ENCODE assay signal across 8 cellular contexts in genomic region chr17:81890447-81891302, GRCh38. TPM values are rescaled to one million over a fixed set of nuclear protein-coding genes. Genes with fewer than 3 reads are reported as not detected.
DNase-seq lines count a peak whose midpoint lies in the region; ATAC-seq, FAIRE-seq and TF ChIP-seq lines count a peak whose summit lies in the region.

No MANE protein-coding gene starts in this region.

- no peaks in the 10 kb centered on the region for H3K9me3 ChIP-seq in DND-41 (ENCODE audit: insufficient read depth, low read length, severe bottlenecking)

- peak; percentile 52 for DNase-seq in DND-41
- peak; percentile 19 for DNase-seq in fibroblast of villous mesenchyme (ENCODE audit: low read depth)
- DNase-seq in skeletal muscle cell (ENCODE audit: low read depth), result no peak
- no peak for DNase-seq in frontal cortex (ENCODE audit: low spot score in 2 of 2)
- DNase-seq in inferior parietal cortex (ENCODE audit: extremely low spot score), result no peak

- no peak for TF ChIP-seq CTCF in DND-41 (IDR thresholded peaks at IDR 0.05; ENCODE audit: borderline replicate concordance, extremely low read depth, low read length, poor library complexity, severe bottlenecking)
- no peak for TF ChIP-seq CTCF in WI38 (IDR thresholded peaks at IDR 0.05; ENCODE audit: low read depth, low read length)
- TF ChIP-seq CTCF in fibroblast of villous mesenchyme (IDR thresholded peaks at IDR 0.05; ENCODE audit: insufficient read depth, low read depth, low read length), result peak; percentile 12

- H3K4me1 ChIP-seq in DND-41 (ENCODE audit: insufficient read depth, low read length), result peaks cover 56% of the 10 kb centered on the region

- no peak for ATAC-seq in DND-41 (ENCODE audit: insufficient read depth, low read depth)
- peak; percentile 18 for ATAC-seq in HG02610 (IDR thresholded peaks at IDR 0.05; ENCODE audit: unreplicated experiment)
- ATAC-seq in GM18909 (IDR thresholded peaks at IDR 0.05; ENCODE audit: poor library complexity, unreplicated experiment), result no peak

- no peak for FAIRE-seq in frontal cortex (lab: Jason Lieb, UNC)

- H3K4me3 ChIP-seq in DND-41 (ENCODE audit: low read depth in 1 of 2, low read length in 2 of 2), result peak overlapping the region; percentile 86 to 100
- H3K4me3 ChIP-seq in WI38 (ENCODE audit: low read depth, low read length), result peak overlapping the region; percentile 85
- peak overlapping the region; percentile 84 for H3K4me3 ChIP-seq in fibroblast of villous mesenchyme (ENCODE audit: low read depth, low read length)
- peak overlapping the region; percentile 86 for H3K4me3 ChIP-seq in skeletal muscle cell (ENCODE audit: low read depth, low read length)

- peaks cover 73% of the 10 kb centered on the region for H3K36me3 ChIP-seq in DND-41 (ENCODE audit: insufficient read depth, low read length)

- H2AFZ ChIP-seq in DND-41 (ENCODE audit: low read depth, low read length), result no peak overlapping the region

- H3K9ac ChIP-seq in DND-41 (ENCODE audit: low read depth, low read length), result peak overlapping the region; percentile 97

- peaks cover 51% of the 10 kb centered on the region for H4K20me1 ChIP-seq in DND-41 (ENCODE audit: insufficient read depth, low read length)

- no peaks in the 10 kb centered on the region for H3K27me3 ChIP-seq in DND-41 (ENCODE audit: insufficient read depth, low read length, poor library complexity)

- H3K79me2 ChIP-seq in DND-41 (ENCODE audit: insufficient read depth, low read length), result peaks cover 91% of the 10 kb centered on the region

- H3K27ac ChIP-seq in DND-41 (ENCODE audit: low read length), result peak overlapping the region; percentile 93

- peak overlapping the region; percentile 94 for H3K4me2 ChIP-seq in DND-41 (ENCODE audit: insufficient read depth, low read length)

RNA-seq across cellular contexts. Expression of gene ALYREF, which starts 0.7 kb away (rescaled TPM):
- total RNA-seq in fibroblast of villous mesenchyme (120 and 134 TPM in 2 replicates), frontal cortex (92.1 TPM)

RNA-seq across cellular contexts. Expression of gene ANAPC11, which starts 0.8 kb away (rescaled TPM):
- total RNA-seq in fibroblast of villous mesenchyme (101 and 150 TPM in 2 replicates), frontal cortex (60.3 TPM)

RNA-seq across cellular contexts. Expression of gene NPB, which starts 11.4 kb away (rescaled TPM):
- total RNA-seq in fibroblast of villous mesenchyme (0.43 and 0.64 TPM in 2 replicates), frontal cortex (1.2 TPM)

RNA-seq across cellular contexts. Expression of gene ARHGDIA, which starts 19.5 kb away (rescaled TPM):
- 106 and 181 TPM in 2 replicates for total RNA-seq in fibroblast of villous mesenchyme
- total RNA-seq in frontal cortex, result 22.4 TPM

RNA-seq across cellular contexts. Expression of gene PCYT2, which starts 20.5 kb away (rescaled TPM):
- total RNA-seq in fibroblast of villous mesenchyme (70.8 and 73.1 TPM in 2 replicates), frontal cortex (28.9 TPM)

Comparison
In these comparisons a context has a peak if more than half of its experiments do, and no peak if none do; other contexts are left out.
1. DNase-seq: peak in DND-41 (single experiment) and fibroblast of villous mesenchyme (single experiment); none in skeletal muscle cell (single experiment), frontal cortex (0 of 2) and inferior parietal cortex (single experiment).
2. Peak in every context shown above with its lines, with median percentiles within 50 percentile points of each other: H3K4me3 ChIP-seq.